In the genomic region with DNA sequence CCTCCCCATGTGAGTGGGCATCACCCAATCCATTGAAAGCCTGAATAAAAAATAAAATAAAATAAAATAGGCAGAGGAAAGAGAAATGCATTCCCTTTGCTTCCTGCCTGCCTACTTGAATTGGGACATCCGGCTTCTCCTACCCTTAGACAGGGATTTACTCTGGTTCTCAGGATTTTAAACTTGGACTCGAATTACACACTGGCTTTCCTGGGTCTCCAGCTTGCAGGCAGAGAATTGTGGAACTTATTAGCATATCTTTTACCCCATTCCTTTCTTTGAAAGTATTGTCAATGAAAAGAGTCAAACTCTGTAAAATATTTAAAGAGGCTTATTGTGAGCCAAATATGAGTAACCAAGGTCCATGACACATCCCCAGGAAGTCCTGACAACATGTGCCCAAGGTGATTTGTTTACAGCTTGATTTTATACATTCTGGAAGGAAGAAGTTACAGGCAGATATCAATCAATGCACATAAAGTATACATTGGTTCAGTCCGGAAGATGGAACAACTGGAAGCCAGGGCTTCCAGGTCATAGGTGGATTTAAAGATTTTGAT, we compare ENCODE assay signal across 21 cellular contexts.
DNase-seq lines count a peak whose midpoint lies in the region; ATAC-seq, FAIRE-seq and TF ChIP-seq lines count a peak whose summit lies in the region.
"Had no signal": no experiment of that assay in that cellular context is flagged by ENCODE, and none has a peak within 500 bp of the region (broad histone marks: within the 10 kb centered on the region; RNA-seq: fewer than 3 reads in every experiment).

No MANE protein-coding gene starts in this region.

- H3K36me3 Mint-ChIP-seq in nephron progenitor cell (ENCODE audit: low read depth), result no peaks in the 10 kb centered on the region

- ATAC-seq in HG02798 (IDR thresholded peaks at IDR 0.05; ENCODE audit: poor library complexity, unreplicated experiment), result no peak
- ATAC-seq: Right ventricle myocardium inferior had no signal

- H3K9me3 Mint-ChIP-seq in nephron progenitor cell, result peaks cover 19% of the 10 kb centered on the region

- H3K9me3 ChIP-seq in iPS DF 6.9 (ENCODE audit: control insufficient read depth, insufficient read depth, low read length), result peaks cover 1% of the 10 kb centered on the region; the same call in 1 of the 2 replicates
- H3K9me3 ChIP-seq: Peyer's patch had no signal

- H3K36me3 ChIP-seq in bronchial epithelial cell (ENCODE audit: control insufficient read depth, insufficient read depth, low read length) (no peaks in the 10 kb centered on the region), iPS DF 6.9 (ENCODE audit: control insufficient read depth, insufficient read depth, low read length) (no peaks in the 10 kb centered on the region)
- H3K36me3 ChIP-seq: Peyer's patch had no signal

- no peak overlapping the region for H3K27ac Mint-ChIP-seq in nephron progenitor cell
- H3K27ac Mint-ChIP-seq: HFFc6 had no signal

- no peak for FAIRE-seq in bronchial epithelial cell (lab: Jason Lieb, UNC)
- FAIRE-seq: GM12892, GM18507 had no signal

- H3K27me3 Mint-ChIP-seq in nephron progenitor cell (ENCODE audit: low read depth, poor library complexity), result peaks cover 3% of the 10 kb centered on the region

- no peaks in the 10 kb centered on the region for H3K4me1 ChIP-seq in iPS DF 6.9 (ENCODE audit: control insufficient read depth, insufficient read depth, low read length)
- H3K4me1 ChIP-seq: Peyer's patch had no signal

- WGBS in iPS DF 6.9 (ENCODE audit: insufficient coverage, insufficient read length), result no CpG with 5 or more reads among the region's 3 CpGs

- no peak overlapping the region for H3K4me3 ChIP-seq in bronchial epithelial cell (ENCODE audit: low read depth, low read length)
- no peak overlapping the region for H3K4me3 ChIP-seq in iPS DF 6.9 (ENCODE audit: low read length)
- H3K4me3 ChIP-seq: Peyer's patch had no signal

- H3K4me1 Mint-ChIP-seq in nephron progenitor cell, result peaks cover 19% of the 10 kb centered on the region

- H3K4me3 Mint-ChIP-seq in nephron progenitor cell, result no peak overlapping the region
- H3K4me3 Mint-ChIP-seq: HFFc6 had no signal

- DNase-seq in HT1080 (ENCODE audit: low read depth), result peak; percentile 44
- DNase-seq in bronchial epithelial cell (ENCODE audit: low read depth), result peak; percentile 21
- peak; percentile 11 for DNase-seq in iPS DF 6.9 (ENCODE audit: low read depth, low spot score)
- DNase-seq in renal cortical epithelial cell (ENCODE audit: low read depth), result peak; percentile 7
- no peak for DNase-seq in nephron progenitor cell
- no peak for DNase-seq in NOMO-1 treated with DMSO at 0.1 percent for 48 hours (lab: John Stamatoyannopoulos, UW; ENCODE audit: unreplicated experiment)
- DNase-seq in activated CD4-positive, alpha-beta T cell treated with anti-CD3 and anti-CD28 coated beads, Interleukin-2, amount 50 U/mL, for 1 hour, result no peak
- DNase-seq: ACHN, C1 segment of cervical spinal cord, DMS79, HFFc6, IMR-90, NCI-H1417, NCI-H187, NCI-H2227 treated with DMSO at 0.1 percent for 48 hours, NCI-H524, Peyer's patch had no signal

- TF ChIP-seq CTCF in bronchial epithelial cell (IDR thresholded peaks at IDR 0.05; ENCODE audit: insufficient read depth, low read length, severe bottlenecking) (no peak), nephron progenitor cell (IDR thresholded peaks at IDR 0.05) (no peak)

- no peaks in the 10 kb centered on the region for H3K27me3 ChIP-seq in bronchial epithelial cell (ENCODE audit: control insufficient read depth, insufficient read depth, low read length)
- no peaks in the 10 kb centered on the region for H3K27me3 ChIP-seq in iPS DF 6.9 (ENCODE audit: control insufficient read depth, insufficient read depth, low read length)
- H3K27me3 ChIP-seq: Peyer's patch had no signal

- no peak overlapping the region for H3K27ac ChIP-seq in iPS DF 6.9 (ENCODE audit: low read length)
- H3K27ac ChIP-seq: Peyer's patch had no signal

Comparison
In these comparisons a context has a peak if more than half of its experiments do, and no peak if none do; other contexts are left out.
1. DNase-seq: peak in HT1080 (single experiment), bronchial epithelial cell (single experiment), iPS DF 6.9 (single experiment) and renal cortical epithelial cell (single experiment); none in nephron progenitor cell (single experiment), NOMO-1 treated with DMSO at 0.1 percent for 48 hours (single experiment) and activated CD4-positive, alpha-beta T cell treated with anti-CD3 and anti-CD28 coated beads, Interleukin-2, amount 50 U/mL, for 1 hour (single experiment).